Comparison of ENCODE assay signal across 27 cellular contexts in genomic region chr1:4032571-4032970, GRCh38.
"Had no signal": no experiment of that assay in that cellular context is flagged by ENCODE, and none has a peak within 500 bp of the region (broad histone marks: within the 10 kb centered on the region; RNA-seq: fewer than 3 reads in every experiment).

No MANE protein-coding gene starts in this region.

- H3K27ac ChIP-seq: neural progenitor cell, pancreas, prostate gland, right lobe of liver, sigmoid colon, stomach, thoracic aorta, thyroid gland, tibial nerve, upper lobe of right lung, uterus had no signal

- H3K4me3 Mint-ChIP-seq: naive thymus-derived CD4-positive, alpha-beta T cell; natural killer cell; nephron; neural progenitor cell; stimulated activated effector memory CD8-positive, alpha-beta T cell treated with anti-CD3 and anti-CD28 coated beads, Interleukin-12 subunit alpha, Interleukin-12 subunit beta, amount 100 ng/mL, for 72 hours; stimulated activated naive B cell treated with anti-CD40 and anti-IgM and Interleukin-4, amounts not matched to agents 10 μg/mL and 1 μg/mL and 100 μg/mL, for 72 hours; stimulated activated naive CD8-positive, alpha-beta T cell treated with anti-CD3 and anti-CD28 coated beads, Interleukin-15, Interleukin-2, amounts not matched to agents 100 ng/mL and 50 ng/mL, for 24 hours had no signal

- H3K9me3 ChIP-seq: pancreas, prostate gland, right lobe of liver, sigmoid colon, thoracic aorta, thyroid gland, upper lobe of right lung, uterus had no signal

- H3K27ac Mint-ChIP-seq: naive thymus-derived CD4-positive, alpha-beta T cell; natural killer cell; nephron; neural progenitor cell; stimulated activated effector memory CD8-positive, alpha-beta T cell treated with anti-CD3 and anti-CD28 coated beads, Interleukin-12 subunit alpha, Interleukin-12 subunit beta, amount 100 ng/mL, for 72 hours; stimulated activated naive B cell treated with anti-CD40 and anti-IgM and Interleukin-4, amounts not matched to agents 10 μg/mL and 1 μg/mL and 100 μg/mL, for 72 hours; stimulated activated naive CD8-positive, alpha-beta T cell treated with anti-CD3 and anti-CD28 coated beads, Interleukin-15, Interleukin-2, amounts not matched to agents 100 ng/mL and 50 ng/mL, for 24 hours had no signal

- H3K4me1 Mint-ChIP-seq: naive thymus-derived CD4-positive, alpha-beta T cell; natural killer cell; stimulated activated effector memory CD8-positive, alpha-beta T cell treated with anti-CD3 and anti-CD28 coated beads, Interleukin-12 subunit alpha, Interleukin-12 subunit beta, amount 100 ng/mL, for 72 hours had no signal

- H3K36me3 ChIP-seq: neural progenitor cell, pancreas, prostate gland, right lobe of liver, sigmoid colon, stomach, thoracic aorta, thyroid gland, tibial nerve, upper lobe of right lung, uterus had no signal

- H3K4me2 ChIP-seq: neural progenitor cell had no signal

- FAIRE-seq: pancreas, small intestine had no signal

- H3K4me3 ChIP-seq: neural progenitor cell, pancreas, prostate gland, right lobe of liver, sigmoid colon, stomach, thoracic aorta, thyroid gland, tibial nerve, upper lobe of right lung, uterus had no signal

- H3K27me3 ChIP-seq: neural progenitor cell, right lobe of liver, thyroid gland, tibial nerve, uterus had no signal

- H3K36me3 Mint-ChIP-seq: natural killer cell; neural progenitor cell; stimulated activated effector memory CD8-positive, alpha-beta T cell treated with anti-CD3 and anti-CD28 coated beads, Interleukin-12 subunit alpha, Interleukin-12 subunit beta, amount 100 ng/mL, for 72 hours had no signal

- H3K9ac ChIP-seq: neural progenitor cell had no signal

- H3K4me1 ChIP-seq: pancreas, prostate gland, right lobe of liver, sigmoid colon, stomach, thyroid gland, tibial nerve, upper lobe of right lung, uterus had no signal

- DNase-seq: naive thymus-derived CD4-positive, alpha-beta T cell; natural killer cell; occipital lobe; pancreas; retina; right cardiac atrium; right lobe of liver; sigmoid colon; small intestine; stimulated activated CD4-positive, alpha-beta T cell treated with anti-CD3 and anti-CD28 coated beads, Interleukin-15, amount 100 ng/mL, for 24 hours; stimulated activated CD4-positive, alpha-beta T cell treated with anti-CD3 and anti-CD28 coated beads, Interleukin-2, amount 100 ng/mL, for 24 hours; stimulated activated CD4-positive, alpha-beta T cell treated with anti-CD3 and anti-CD28 coated beads, Interleukin-2, amount 100 ng/mL, for 48 hours; stimulated activated CD4-positive, alpha-beta T cell treated with anti-CD3 and anti-CD28 coated beads, Interleukin-4, amount 100 ng/mL, for 24 hours; stimulated activated naive B cell treated with anti-CD40 and anti-IgM and Interleukin-4, amounts not matched to agents 10 μg/mL and 1 μg/mL and 100 μg/mL, for 72 hours; stimulated activated naive CD4-positive, alpha-beta T cell treated with Interleukin-2 at 50 U/mL for 16 hours; stomach; thyroid gland; trophoblast cell; upper lobe of right lung; uterus had no signal

- ATAC-seq: naive thymus-derived CD4-positive, alpha-beta T cell; natural killer cell; pancreas; right lobe of liver; stimulated activated effector memory CD8-positive, alpha-beta T cell treated with anti-CD3 and anti-CD28 coated beads, Interleukin-12 subunit alpha, Interleukin-12 subunit beta, amount 100 ng/mL, for 72 hours; stimulated activated naive B cell treated with anti-CD40 and anti-IgM and Interleukin-4, amounts not matched to agents 10 μg/mL and 1 μg/mL and 100 μg/mL, for 72 hours; upper lobe of right lung had no signal

- H2AFZ ChIP-seq: neural progenitor cell had no signal
